In the genomic region with DNA sequence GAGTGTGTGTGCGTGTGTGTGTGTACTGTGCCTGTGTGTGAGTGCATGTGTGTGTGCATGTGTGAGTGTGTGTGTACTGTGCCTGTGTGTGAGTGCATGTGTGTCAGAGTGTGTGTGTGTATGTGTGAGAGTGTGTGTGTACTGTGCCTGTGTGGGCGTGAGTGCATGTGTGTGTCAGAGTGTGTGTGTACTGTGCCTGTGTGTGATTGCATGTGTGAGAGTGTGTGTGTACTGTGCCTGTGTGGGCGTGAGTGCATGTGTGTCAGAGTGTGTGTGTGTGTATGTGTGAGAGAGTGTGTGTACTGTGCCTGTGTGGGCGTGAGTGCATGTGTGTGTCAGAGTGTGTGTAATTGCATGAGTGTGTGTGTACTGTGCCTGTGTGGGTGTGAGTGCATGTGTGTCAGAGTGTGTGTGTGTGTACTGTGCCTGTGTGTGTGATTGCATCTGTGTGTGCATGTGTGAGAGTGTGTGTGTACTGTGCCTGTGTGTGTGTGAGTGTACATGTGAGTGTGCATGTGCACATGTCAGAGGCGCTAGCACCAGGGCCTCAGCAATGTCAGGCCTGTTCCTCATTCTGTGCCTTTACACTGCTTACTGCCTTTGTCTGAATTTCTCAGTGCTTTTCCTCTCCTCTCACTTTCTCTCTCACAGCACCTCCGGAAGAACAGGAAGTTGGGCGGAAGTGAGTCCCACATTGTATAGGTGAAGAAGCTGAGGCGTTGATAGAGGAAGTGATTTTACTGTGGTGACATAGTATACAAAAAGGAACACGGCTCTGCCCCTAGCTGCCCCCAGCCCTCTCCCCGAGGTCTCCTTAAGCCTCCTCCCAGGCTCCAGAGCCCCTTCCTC, we compare ENCODE assay signal across 11 cellular contexts. TPM values are rescaled to one million over a fixed set of nuclear protein-coding genes. Genes with fewer than 3 reads are reported as not detected.
A peak's percentile ranks its signal among the peaks of the same experiment; 100 is the strongest.
DNase-seq lines count a peak whose midpoint lies in the region; ATAC-seq and TF ChIP-seq lines count a peak whose summit lies in the region.
"Had no signal": no experiment of that assay in that cellular context is flagged by ENCODE, and none has a peak within 500 bp of the region (broad histone marks: within the 10 kb centered on the region; RNA-seq: fewer than 3 reads in every experiment).

No MANE protein-coding gene starts in this region.

- no peak overlapping the region for H3K27ac Mint-ChIP-seq in activated CD4-positive, alpha-beta T cell treated with anti-CD3 and anti-CD28 coated beads for 36 hours
- no peak overlapping the region for H3K27ac Mint-ChIP-seq in T-helper 17 cell
- H3K27ac Mint-ChIP-seq in natural killer cell, result no peak overlapping the region
- H3K27ac Mint-ChIP-seq: activated naive CD4-positive, alpha-beta T cell treated with anti-CD3 and anti-CD28 coated beads, Interleukin-2, amount 50 U/mL, for 24 hours had no signal

- H3K4me1 Mint-ChIP-seq in activated CD4-positive, alpha-beta T cell treated with anti-CD3 and anti-CD28 coated beads for 36 hours, result peaks cover 3% of the 10 kb centered on the region
- H3K4me1 Mint-ChIP-seq in T-helper 17 cell (peaks cover 7% of the 10 kb centered on the region), natural killer cell (peaks cover 11 to 14% of the 10 kb centered on the region in 2 donors)

- CTCF ChIA-PET in activated CD4-positive, alpha-beta T cell treated with anti-CD3 and anti-CD28 coated beads for 36 hours (lab: Charles Lee), result interaction anchor here (1.2 to 1.4 kb wide), 2 partner anchors 8 to 10 kb away, joined by 3 read pairs; no protein-coding TSS in a partner anchor

- intact Hi-C loops in activated CD4-positive, alpha-beta T cell treated with anti-CD3 and anti-CD28 coated beads for 36 hours (cut with DNase I, micrococcal nuclease), result no loop called here
- intact Hi-C loops in natural killer cell (cut with micrococcal nuclease) (no loop called here), uterus (cut with DNase I; ENCODE audit: low total_unique reads) (no loop called here)

- H3K4me3 ChIP-seq in uterus, result no peak overlapping the region
- H3K4me3 ChIP-seq in tibial nerve, result no peak overlapping the region

- no peaks in the 10 kb centered on the region for H3K9me3 Mint-ChIP-seq in activated CD4-positive, alpha-beta T cell treated with anti-CD3 and anti-CD28 coated beads for 36 hours (ENCODE audit: low read depth)
- H3K9me3 Mint-ChIP-seq in natural killer cell, result no peaks in the 10 kb centered on the region
- H3K9me3 Mint-ChIP-seq: activated naive CD4-positive, alpha-beta T cell treated with anti-CD3 and anti-CD28 coated beads, Interleukin-2, amount 50 U/mL, for 24 hours had no signal

- H3K36me3 ChIP-seq in uterus (no peaks in the 10 kb centered on the region), tibial nerve (no peaks in the 10 kb centered on the region)

- TF ChIP-seq POLR2A in uterus (IDR thresholded peaks at IDR 0.05), result no peak
- TF ChIP-seq POLR2A in tibial nerve (IDR thresholded peaks at IDR 0.05), result no peak

- no peaks in the 10 kb centered on the region for H3K4me1 ChIP-seq in uterus
- peaks cover 0 to 10% (median 0%) of the 10 kb centered on the region in 4 donors for H3K4me1 ChIP-seq in tibial nerve

- no peak overlapping the region for H3K4me3 Mint-ChIP-seq in activated CD4-positive, alpha-beta T cell treated with anti-CD3 and anti-CD28 coated beads for 36 hours
- H3K4me3 Mint-ChIP-seq in T-helper 17 cell, result no peak overlapping the region
- H3K4me3 Mint-ChIP-seq in natural killer cell, result no peak overlapping the region

- no peaks in the 10 kb centered on the region for H3K36me3 Mint-ChIP-seq in activated CD4-positive, alpha-beta T cell treated with anti-CD3 and anti-CD28 coated beads for 36 hours (ENCODE audit: low read depth)
- H3K36me3 Mint-ChIP-seq in T-helper 17 cell (ENCODE audit: low read depth) (peaks cover 4% of the 10 kb centered on the region), natural killer cell (no peaks in the 10 kb centered on the region)
- H3K36me3 Mint-ChIP-seq: activated naive CD4-positive, alpha-beta T cell treated with anti-CD3 and anti-CD28 coated beads, Interleukin-2, amount 50 U/mL, for 24 hours had no signal

- WGBS in tibial nerve, 2 donors, result 71 to 72% methylated on average over 10 of the region's 10 CpGs

- H3K27me3 ChIP-seq in uterus, result no peaks in the 10 kb centered on the region
- H3K27me3 ChIP-seq in tibial nerve, result no peaks in the 10 kb centered on the region

- no peak for TF ChIP-seq CTCF in natural killer cell (IDR thresholded peaks at IDR 0.05)
- TF ChIP-seq CTCF in uterus (IDR thresholded peaks at IDR 0.05), result no peak
- TF ChIP-seq CTCF in tibial nerve (IDR thresholded peaks at IDR 0.05), result no peak

- POLR2A ChIA-PET in activated CD4-positive, alpha-beta T cell treated with anti-CD3 and anti-CD28 coated beads for 36 hours (lab: Charles Lee), result no interaction called here

- peak; percentile 40 for DNase-seq in activated CD4-positive, alpha-beta T cell treated with anti-CD3 and anti-CD28 coated beads for 36 hours
- DNase-seq in activated CD4-positive, alpha-beta T cell treated with anti-CD3 and anti-CD28 coated beads for 1 hour, result no peak
- no peak for DNase-seq in T-helper 17 cell
- no peak for DNase-seq in natural killer cell
- DNase-seq in uterus, result no peak
- no peak for DNase-seq in tibial nerve (ENCODE audit: low spot score in 2 of 2)
- DNase-seq: NCI-H2029 treated with DMSO at 0.1 percent for 48 hours had no signal

- H3K9me3 ChIP-seq in T-helper 17 cell (ENCODE audit: control insufficient read depth, low read length, poor library complexity, severe bottlenecking) (no peaks in the 10 kb centered on the region), uterus (no peaks in the 10 kb centered on the region), tibial nerve (no peaks in the 10 kb centered on the region)

- no peaks in the 10 kb centered on the region for H3K27me3 Mint-ChIP-seq in activated CD4-positive, alpha-beta T cell treated with anti-CD3 and anti-CD28 coated beads for 36 hours
- H3K27me3 Mint-ChIP-seq in T-helper 17 cell (peaks cover 8% of the 10 kb centered on the region), natural killer cell (ENCODE audit: low read depth in 2 of 2) (no peaks in the 10 kb centered on the region)
- H3K27me3 Mint-ChIP-seq: activated naive CD4-positive, alpha-beta T cell treated with anti-CD3 and anti-CD28 coated beads, Interleukin-2, amount 50 U/mL, for 24 hours had no signal

- no peak for TF ChIP-seq EP300 in tibial nerve (IDR thresholded peaks at IDR 0.05)

- no peak overlapping the region for H3K27ac ChIP-seq in uterus
- H3K27ac ChIP-seq in tibial nerve, result no peak overlapping the region

- peak; percentile 76 for ATAC-seq in activated CD4-positive, alpha-beta T cell treated with anti-CD3 and anti-CD28 coated beads for 36 hours
- ATAC-seq in HG03060 (IDR thresholded peaks at IDR 0.05; ENCODE audit: low read depth, unreplicated experiment) (peak; percentile 69), T-helper 17 cell (peak; percentile 33), natural killer cell (peak; percentile 65 to 72 (median 71)), GM21390 (IDR thresholded peaks at IDR 0.05; ENCODE audit: unreplicated experiment) (no peak)

RNA-seq across cellular contexts. Expression of a gene that starts 4.9 kb away (rescaled TPM):
- not detected for total RNA-seq in activated CD4-positive, alpha-beta T cell treated with anti-CD3 and anti-CD28 coated beads for 36 hours
- total RNA-seq in T-helper 17 cell, result not detected
- total RNA-seq in natural killer cell, result not detected
- total RNA-seq in uterus, result under 1 TPM in 2 of 4 donors, not detected in 2; 0.21 to 0.82 TPM
- not detected for total RNA-seq in tibial nerve
- total RNA-seq: skeletal muscle tissue had no signal
